ENCODE assay signal across 13 cellular contexts in genomic region chr1:37875833-37876232, GRCh38. TPM values are rescaled to one million over a fixed set of nuclear protein-coding genes. Genes with fewer than 3 reads are reported as not detected.
DNase-seq lines count a peak whose midpoint lies in the region; ATAC-seq, FAIRE-seq and TF ChIP-seq lines count a peak whose summit lies in the region.
"Had no signal": no experiment of that assay in that cellular context is flagged by ENCODE, and none has a peak within 500 bp of the region (broad histone marks: within the 10 kb centered on the region; RNA-seq: fewer than 3 reads in every experiment).

No MANE protein-coding gene starts in this region.

- RAD21 ChIA-PET in GM12878 (lab: Charles Lee; ENCODE audit: unreplicated experiment) = no interaction called here

- intact Hi-C loops in GM12878 (cut with micrococcal nuclease; ENCODE audit: unreplicated experiment) = no loop called here

- H2AFZ ChIP-seq in MM.1S (ENCODE audit: low read length) = no peak overlapping the region
- H2AFZ ChIP-seq in GM12878 (ENCODE audit: control insufficient read depth, low read depth, low read length) = no peak overlapping the region

- SMC1A ChIA-PET in GM12878 (lab: Charles Lee; ENCODE audit: uncharacterized antibody, unreplicated experiment) = interaction anchor here (0.6 to 1.1 kb wide), 2 partner anchors 17 to 100 kb away, joined by 3 read pairs; partner anchors contain the start of gene MTF1

- H3K4me3 ChIP-seq in GM06990 (replicated peaks; ENCODE audit: low read depth, low read length) (no peak overlapping the region), MM.1S (ENCODE audit: low read length) (no peak overlapping the region), GM12878 (no peak overlapping the region)
- H3K4me3 ChIP-seq: skin epidermis, uterus had no signal

- H3K9me3 ChIP-seq in MM.1S (replicated peaks; ENCODE audit: insufficient read depth, low read length) = no peaks in the 10 kb centered on the region
- no peaks in the 10 kb centered on the region for H3K9me3 ChIP-seq in GM12878 (replicated peaks; ENCODE audit: control insufficient read depth, insufficient read depth, low read length)
- H3K9me3 ChIP-seq: uterus had no signal

- H3F3A ChIP-seq in MM.1S (ENCODE audit: insufficient read depth, low read length) = no peaks in the 10 kb centered on the region

- TF ChIP-seq POLR2A in GM12878 (IDR thresholded peaks at IDR 0.05; ENCODE audit: low read depth, low read length) = no peak

- TF ChIP-seq RAD21 in GM12878 (IDR thresholded peaks at IDR 0.05; ENCODE audit: insufficient read depth, low read depth, low read length) = no peak

- peaks cover 20% of the 10 kb centered on the region for H3K36me3 ChIP-seq in GM06990 (ENCODE audit: control insufficient read depth, insufficient read depth, low read length)
- H3K36me3 ChIP-seq in MM.1S (replicated peaks; ENCODE audit: insufficient read depth, low read length) = no peaks in the 10 kb centered on the region; the same call in 1 of the 2 replicates
- H3K36me3 ChIP-seq in GM12878 (ENCODE audit: control insufficient read depth in 2 of 2, insufficient read depth in 2 of 2, low read length in 1 of 2) = peaks cover 6 to 19% of the 10 kb centered on the region in 2 experiments
- H3K36me3 ChIP-seq: uterus had no signal

- H4K20me1 ChIP-seq in MM.1S (ENCODE audit: insufficient read depth, low read length) = no peaks in the 10 kb centered on the region
- no peaks in the 10 kb centered on the region for H4K20me1 ChIP-seq in GM12878 (ENCODE audit: control insufficient read depth, insufficient read depth)

- CTCF ChIA-PET in GM12878 (lab: Yijun Ruan, JAX) = interaction anchor here (0.7 to 1.6 kb wide), 3 partner anchors 12 to 650 kb away, joined by 3 to 4 read pairs (median 3); no protein-coding TSS in a partner anchor

- H3K9me2 ChIP-seq in MM.1S (replicated peaks; ENCODE audit: insufficient read depth, low read length) = no peaks in the 10 kb centered on the region

- H3K79me2 ChIP-seq in MM.1S (ENCODE audit: low read length) = no peaks in the 10 kb centered on the region
- H3K79me2 ChIP-seq in GM12878 (ENCODE audit: control insufficient read depth, insufficient read depth, low read length) = no peaks in the 10 kb centered on the region

- no peak for TF ChIP-seq EP300 in GM12878 (IDR thresholded peaks at IDR 0.05; ENCODE audit: borderline replicate concordance in 1 of 2, control insufficient read depth in 1 of 2, low read depth in 2 of 2, low read length in 2 of 2)

- H3K9ac ChIP-seq in MM.1S (ENCODE audit: low read length) (no peak overlapping the region), GM12878 (ENCODE audit: control insufficient read depth, insufficient read depth, low read length) (no peak overlapping the region)

- ATAC-seq in GM12878 = peak; percentile 24; the same call in 1 of the 3 replicates
- no peak for ATAC-seq in GM19328 (IDR thresholded peaks at IDR 0.05; ENCODE audit: unreplicated experiment)
- ATAC-seq: T-cell had no signal

- H3K4me1 ChIP-seq in MM.1S (ENCODE audit: low read length) = no peaks in the 10 kb centered on the region
- H3K4me1 ChIP-seq in GM12878 (ENCODE audit: control insufficient read depth, insufficient read depth, low read length) = no peaks in the 10 kb centered on the region
- H3K4me1 ChIP-seq: uterus had no signal

- in situ Hi-C loops in GM12878 (cut with MboI) = loop anchor here (25.0 kb wide), 1 partner anchor 961 kb away; no protein-coding TSS in a partner anchor

- H3K27me3 ChIP-seq in GM06990 (replicated peaks; ENCODE audit: control insufficient read depth, insufficient read depth, low read length) (no peaks in the 10 kb centered on the region), MM.1S (replicated peaks; ENCODE audit: insufficient read depth, low read length) (no peaks in the 10 kb centered on the region), GM12878 (replicated peaks in 1 of 2; ENCODE audit: control insufficient read depth in 2 of 2, insufficient read depth in 2 of 2, low read length in 1 of 2) (no peaks in the 10 kb centered on the region)
- H3K27me3 ChIP-seq: uterus had no signal

- WGBS in GM12878 (ENCODE audit: insufficient coverage, insufficient replicate concordance, low lambda C conversion rate, missing lambda C conversion rate) = 100% methylated on average over 1 of the region's 1 CpG

- FAIRE-seq in GM12878 (lab: Jason Lieb, UNC) = no peak

- POLR2A ChIA-PET in GM12878 (lab: Charles Lee) = interaction anchor here (0.7 kb wide), 1 partner anchor 798 kb away, joined by 4 read pairs; no protein-coding TSS in a partner anchor

- no peak overlapping the region for H3K27ac ChIP-seq in MM.1S (ENCODE audit: low read length)
- H3K27ac ChIP-seq in GM12878 (ENCODE audit: control insufficient read depth, insufficient read depth) = no peak overlapping the region
- H3K27ac ChIP-seq: skin epidermis, uterus had no signal

- no TSS peak for BruUV-seq in GM12878 (replicated peaks; lab: Mats Ljungman, UMichigan)

- DNase-seq in GM06990 (ENCODE audit: extremely low read depth, insufficient read length) (no peak), MM.1S (no peak), GM12878 (ENCODE audit: low read depth, low spot score) (no peak), lung microvascular endothelial cell (ENCODE audit: low read depth in 2 of 2) (peak; percentile 19 to 48), activated gamma-delta T cell (lab: John Stamatoyannopoulos, UW) (no peak), GM19238 (ENCODE audit: insufficient read length, low spot score) (no peak)
- DNase-seq: activated naive CD8-positive, alpha-beta T cell treated with anti-CD3 and anti-CD28 coated beads, Interleukin-2, amount 10 ng/mL, durations not matched to agents 7 days and 5 days; immature natural killer cell; naive B cell; T-cell; uterus had no signal

- TF ChIP-seq CTCF in GM06990 (IDR thresholded peaks at IDR 0.05; ENCODE audit: insufficient read depth, low read length, poor library complexity, severe bottlenecking) (peak; percentile 22), MM.1S (IDR thresholded peaks at IDR 0.05; ENCODE audit: low read length) (0 out of 2 replicates have a peak, but pooled peaks have one; percentile 3), GM12878 (IDR thresholded peaks at IDR 0.05 in 2 of 3, conservative IDR thresholded peaks at IDR 0.05 in 1 of 3; ENCODE audit: control insufficient read depth in 2 of 3, extremely low read depth in 1 of 3, insufficient read depth in 1 of 3, low read depth in 3 of 3, low read length in 3 of 3) (no peak; a peak in 1 of 6 replicates)

- H3K4me2 ChIP-seq in MM.1S (ENCODE audit: low read depth, low read length) (no peak overlapping the region), GM12878 (ENCODE audit: control insufficient read depth, insufficient read depth) (no peak overlapping the region)

TF ChIP-seq in GM12878, 131 proteins besides CTCF, POLR2A, EP300 and RAD21 (continues in another document):
- TF ChIP-seq, protein P1, sequence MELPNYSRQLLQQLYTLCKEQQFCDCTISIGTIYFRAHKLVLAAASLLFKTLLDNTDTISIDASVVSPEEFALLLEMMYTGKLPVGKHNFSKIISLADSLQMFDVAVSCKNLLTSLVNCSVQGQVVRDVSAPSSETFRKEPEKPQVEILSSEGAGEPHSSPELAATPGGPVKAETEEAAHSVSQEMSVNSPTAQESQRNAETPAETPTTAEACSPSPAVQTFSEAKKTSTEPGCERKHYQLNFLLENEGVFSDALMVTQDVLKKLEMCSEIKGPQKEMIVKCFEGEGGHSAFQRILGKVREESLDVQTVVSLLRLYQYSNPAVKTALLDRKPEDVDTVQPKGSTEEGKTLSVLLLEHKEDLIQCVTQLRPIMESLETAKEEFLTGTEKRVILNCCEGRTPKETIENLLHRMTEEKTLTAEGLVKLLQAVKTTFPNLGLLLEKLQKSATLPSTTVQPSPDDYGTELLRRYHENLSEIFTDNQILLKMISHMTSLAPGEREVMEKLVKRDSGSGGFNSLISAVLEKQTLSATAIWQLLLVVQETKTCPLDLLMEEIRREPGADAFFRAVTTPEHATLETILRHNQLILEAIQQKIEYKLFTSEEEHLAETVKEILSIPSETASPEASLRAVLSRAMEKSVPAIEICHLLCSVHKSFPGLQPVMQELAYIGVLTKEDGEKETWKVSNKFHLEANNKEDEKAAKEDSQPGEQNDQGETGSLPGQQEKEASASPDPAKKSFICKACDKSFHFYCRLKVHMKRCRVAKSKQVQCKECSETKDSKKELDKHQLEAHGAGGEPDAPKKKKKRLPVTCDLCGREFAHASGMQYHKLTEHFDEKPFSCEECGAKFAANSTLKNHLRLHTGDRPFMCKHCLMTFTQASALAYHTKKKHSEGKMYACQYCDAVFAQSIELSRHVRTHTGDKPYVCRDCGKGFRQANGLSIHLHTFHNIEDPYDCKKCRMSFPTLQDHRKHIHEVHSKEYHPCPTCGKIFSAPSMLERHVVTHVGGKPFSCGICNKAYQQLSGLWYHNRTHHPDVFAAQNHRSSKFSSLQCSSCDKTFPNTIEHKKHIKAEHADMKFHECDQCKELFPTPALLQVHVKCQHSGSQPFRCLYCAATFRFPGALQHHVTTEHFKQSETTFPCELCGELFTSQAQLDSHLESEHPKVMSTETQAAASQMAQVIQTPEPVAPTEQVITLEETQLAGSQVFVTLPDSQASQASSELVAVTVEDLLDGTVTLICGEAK (IDR thresholded peaks at IDR 0.05; ENCODE audit: borderline replicate concordance) = no peak
- TF ChIP-seq EGR1 (IDR thresholded peaks at IDR 0.05; ENCODE audit: borderline replicate concordance in 1 of 2, low read depth in 2 of 2, low read length in 2 of 2) (no peak), TCF3 (IDR thresholded peaks at IDR 0.05; ENCODE audit: borderline replicate concordance, insufficient read depth, low read depth, low read length) (no peak), DPF2 (IDR thresholded peaks at IDR 0.05) (no peak), KDM1A (IDR thresholded peaks at IDR 0.05; ENCODE audit: borderline replicate concordance) (no peak), GABPA (IDR thresholded peaks at IDR 0.05; ENCODE audit: low read depth) (no peak)

RNA-seq across cellular contexts. Expression of gene MTF1, which starts 16.4 kb away (rescaled TPM):
- total RNA-seq in GM12878 (2013; cell fraction: nucleolus; rRNA removed) = 6.5 and 6.9 TPM in 2 replicates
- 2.0 and 2.2 TPM in 2 replicates for total RNA-seq in GM12878 (2014; rRNA removed)
- 6.3 and 6.6 TPM in 2 replicates for total RNA-seq in GM12878 (2014; rRNA removed; fragmentation: Illumina TruSeq; extraction: Trizol)
- total RNA-seq in GM12878 (2021) = 19.2 and 20.4 TPM in 2 replicates
- polyA plus RNA-seq in GM12878 (2011; ENCODE audit: low read depth) = 4.0 TPM
- polyA plus RNA-seq in GM12878 (2011; rRNA removed) = 6.7 and 6.8 TPM in 2 replicates
- 5.3 and 5.9 TPM in 2 replicates for polyA plus RNA-seq in GM12878 (2011; cell fraction: cytosol; rRNA removed)
- polyA plus RNA-seq in GM12878 (2011; cell fraction: nucleus; rRNA removed) = 5.1 and 14.7 TPM in 2 replicates
- polyA plus RNA-seq in GM12878 (2012) = 4.0 and 8.6 TPM in 2 replicates
- polyA plus RNA-seq in GM12878 (2014; fragmentation: Illumina TruSeq; extraction: Trizol) = 9.4 and 11.8 TPM in 2 replicates
- polyA plus RNA-seq in GM12878 (2014; fragmentation: Nextera tagmentation; extraction: Ambion mirVana) = 1 to 10 TPM; 2.8 to 4.4 TPM
- polyA plus RNA-seq in GM12878 (2014; rRNA removed) = 5.5 and 5.6 TPM in 2 replicates
- polyA plus RNA-seq in GM12878 (2016; fragmentation: Nextera tagmentation; extraction: Ambion mirVana) = 10 to 100 TPM; 13.7 to 14.7 TPM
- polyA minus RNA-seq in GM12878 (2011; rRNA and poly(A)+ RNA removed) = 10.7 and 28.2 TPM in 2 replicates
- 2.7 and 4.2 TPM in 2 replicates for polyA minus RNA-seq in GM12878 (2011; cell fraction: cytosol; rRNA and poly(A)+ RNA removed)
- 2.8 and 5.0 TPM in 2 replicates for polyA minus RNA-seq in GM12878 (2011; cell fraction: nucleus; rRNA and poly(A)+ RNA removed)
- total RNA-seq in lung microvascular endothelial cell = 1.3 and 2.0 TPM in 2 replicates

Comparison
In these comparisons a context has a peak if more than half of its experiments do, and no peak if none do; other contexts are left out.
1. DNase-seq: peak in lung microvascular endothelial cell (2 of 2); none in GM06990 (single experiment), MM.1S (single experiment), GM12878 (single experiment), activated gamma-delta T cell (single experiment) and GM19238 (single experiment).
2. CTCF ChIP-seq: peak in GM06990 (single experiment) and MM.1S (single experiment); none in GM12878 (0 of 3).